Comparison of ENCODE assay signal across 20 cellular contexts in the genomic region with DNA sequence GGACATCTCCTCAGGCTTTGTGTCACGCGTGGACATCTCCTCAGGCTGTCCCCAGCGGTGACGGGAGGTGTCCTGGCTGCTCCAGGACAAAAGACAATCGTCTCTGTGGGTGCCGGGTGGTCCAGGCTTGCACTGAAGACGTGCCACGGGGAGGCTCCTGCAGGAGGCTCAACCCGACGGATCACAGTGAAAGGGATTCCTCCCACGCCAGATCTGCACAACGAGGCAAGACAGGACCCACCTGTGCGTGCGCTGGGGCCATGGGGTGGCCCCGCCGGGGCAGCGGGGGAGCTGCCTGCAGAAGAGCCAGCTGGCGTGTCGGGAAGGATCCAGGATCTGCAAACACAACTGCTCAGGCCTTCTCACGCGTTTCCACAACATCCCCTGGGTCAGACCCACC. TPM values are rescaled to one million over a fixed set of nuclear protein-coding genes. Genes with fewer than 3 reads are reported as not detected.
DNase-seq lines count a peak whose midpoint lies in the region; ATAC-seq, FAIRE-seq and TF ChIP-seq lines count a peak whose summit lies in the region.
"Had no signal": no experiment of that assay in that cellular context is flagged by ENCODE, and none has a peak within 500 bp of the region (broad histone marks: within the 10 kb centered on the region; RNA-seq: fewer than 3 reads in every experiment).

No MANE protein-coding gene starts in this region.

- H3K9me3 ChIP-seq in right cardiac atrium (ENCODE audit: control insufficient read depth, low read length) = no peaks in the 10 kb centered on the region
- no peaks in the 10 kb centered on the region for H3K9me3 ChIP-seq in kidney (ENCODE audit: control insufficient read depth in 1 of 2, low read length in 2 of 2)
- H3K9me3 ChIP-seq: HAP-1 had no signal

- TF ChIP-seq CTCF in kidney (IDR thresholded peaks at IDR 0.05; ENCODE audit: borderline replicate concordance, extremely low read depth, insufficient read depth) (no peak), GM20000 (IDR thresholded peaks at IDR 0.05; ENCODE audit: extremely low read depth, missing control alignments) (no peak)

- H3K4me1 ChIP-seq in right cardiac atrium (ENCODE audit: control insufficient read depth, insufficient read depth, low read length) (no peaks in the 10 kb centered on the region), kidney (ENCODE audit: control insufficient read depth in 1 of 2, insufficient read depth in 1 of 2, low read depth in 1 of 2, low read length in 2 of 2) (no peaks in the 10 kb centered on the region)
- H3K4me1 ChIP-seq: HAP-1 had no signal

- DNase-seq in right cardiac atrium = peak in 2 of 3 donors; percentile 24 to 33
- no peak for DNase-seq in cardiac septum (ENCODE audit: low spot score)
- DNase-seq in kidney = peak; percentile 58
- DNase-seq in medulla oblongata (ENCODE audit: extremely low spot score) = peak; percentile 47
- no peak for DNase-seq in GM20000 (ENCODE audit: low spot score)
- DNase-seq: C1 segment of cervical spinal cord; Calu3; CD4-positive, alpha-beta memory T cell; COR-L47; DMS53; DMS79 treated with DMSO at 0.1 percent for 48 hours; GOT3; HFFc6 had no signal

- H3K27ac ChIP-seq in right cardiac atrium (ENCODE audit: low read length) = no peak overlapping the region
- no peak overlapping the region for H3K27ac ChIP-seq in kidney (ENCODE audit: low read depth in 2 of 2, low read length in 2 of 2)

- no peak for ATAC-seq in right cardiac atrium
- no peak for ATAC-seq in GM21367 (IDR thresholded peaks at IDR 0.05; ENCODE audit: unreplicated experiment)
- no peak for ATAC-seq in HG03135 (IDR thresholded peaks at IDR 0.05; ENCODE audit: unreplicated experiment)

- intact Hi-C loops in right cardiac atrium (cut with DNase I) (no loop called here), cardiac septum (cut with DNase I) (no loop called here), kidney (cut with DNase I) (no loop called here)

- WGBS in right cardiac atrium = 70% methylated on average over 21 of the region's 21 CpGs

- no peak for FAIRE-seq in kidney (lab: Jason Lieb, UNC)
- FAIRE-seq: G401.6, GM12892, GM19239, H54 had no signal

- no peaks in the 10 kb centered on the region for H3K36me3 ChIP-seq in kidney (ENCODE audit: control insufficient read depth in 1 of 2, insufficient read depth in 2 of 2, low read length in 2 of 2)
- H3K36me3 ChIP-seq: HAP-1 had no signal

- H3K27me3 ChIP-seq in right cardiac atrium (ENCODE audit: control insufficient read depth, insufficient read depth) = no peaks in the 10 kb centered on the region

- H3K4me3 ChIP-seq in right cardiac atrium (ENCODE audit: low read length) (no peak overlapping the region), kidney (ENCODE audit: low read length in 2 of 2) (no peak overlapping the region)
- H3K4me3 ChIP-seq: HAP-1 had no signal

- H3K9ac ChIP-seq in kidney (ENCODE audit: low read length in 2 of 2) = no peak overlapping the region

RNA-seq across cellular contexts. Expression of a gene that starts 18.8 kb away (rescaled TPM):
- total RNA-seq in right cardiac atrium = 1 to 10 TPM in 3 of 4 donors, under 1 TPM in 1; 0.28 to 2.5 (median 1.8) TPM
- 1.4 TPM for polyA plus RNA-seq in right cardiac atrium
- total RNA-seq in cardiac septum = 0.57 TPM
- total RNA-seq in kidney = 39.3 TPM
- polyA plus RNA-seq in kidney (ENCODE audit: insufficient read depth, low read depth, low replicate concordance) = 15.5 TPM

Comparison
In these comparisons a context has a peak if more than half of its experiments do, and no peak if none do; other contexts are left out.
1. DNase-seq: peak in right cardiac atrium (2 of 3), kidney (single experiment) and medulla oblongata (single experiment); none in cardiac septum (single experiment) and GM20000 (single experiment).
2. RNA of a gene that starts 18.8 kb away (total RNA-seq): 39.3 TPM in kidney (single experiment); 0.28 to 2.5 TPM in right cardiac atrium and 0.57 TPM in cardiac septum (single experiment); every median in the first group is over 10 times any median in the second.